In genomic region chr19:2540251-2540645, GRCh38 we compare ENCODE assay signal across 10 cellular contexts.
A peak's percentile ranks its signal among the peaks of the same experiment; 100 is the strongest.
DNase-seq lines count a peak whose midpoint lies in the region; ATAC-seq and TF ChIP-seq lines count a peak whose summit lies in the region.
"Had no signal": no experiment of that assay in that cellular context is flagged by ENCODE, and none has a peak within 500 bp of the region (broad histone marks: within the 10 kb centered on the region; RNA-seq: fewer than 3 reads in every experiment).

No MANE protein-coding gene starts in this region.

- H3K27me3 ChIP-seq in BJ (ENCODE audit: control insufficient read depth, insufficient read depth, low read length) (no peaks in the 10 kb centered on the region), adipocyte (replicated peaks; ENCODE audit: control insufficient read depth, insufficient read depth, low read length) (no peaks in the 10 kb centered on the region), iPS-18a (ENCODE audit: control insufficient read depth, insufficient read depth, low read length) (peaks cover 6% of the 10 kb centered on the region)

- peak overlapping the region; percentile 88 for H3K9ac ChIP-seq in adipocyte (ENCODE audit: low read length)
- H3K9ac ChIP-seq in iPS-18a (ENCODE audit: low read length) = no peak overlapping the region

- DNase-seq in BJ (ENCODE audit: low read depth) = no peak
- DNase-seq in adipocyte (ENCODE audit: low read depth) = no peak
- DNase-seq in retinal pigment epithelial cell (ENCODE audit: low read depth) = no peak
- DNase-seq in NCI-H446 treated with DMSO at 0.1 percent for 48 hours (lab: John Stamatoyannopoulos, UW) = no peak
- no peak for DNase-seq in AG20443 (ENCODE audit: low spot score)
- DNase-seq in DMS53 (lab: John Stamatoyannopoulos, UW) = no peak
- DNase-seq: activated CD4-positive, alpha-beta T cell treated with anti-CD3 and anti-CD28 coated beads for 48 hours; activated naive CD8-positive, alpha-beta T cell treated with anti-CD3 and anti-CD28 coated beads, Interleukin-2, amount 50 U/mL, for 24 hours had no signal

- H3K27ac ChIP-seq in iPS-18a (ENCODE audit: low read length) = peak overlapping the region; percentile 53

- H3K4me3 ChIP-seq in BJ (ENCODE audit: low read depth, low read length) (peak overlapping the region; percentile 25), adipocyte (ENCODE audit: low read length) (peak overlapping the region; percentile 64), iPS-18a (ENCODE audit: low read length) (peak overlapping the region; percentile 9), retinal pigment epithelial cell (ENCODE audit: low read length) (peak overlapping the region; percentile 12)

- ATAC-seq in GM21529 (IDR thresholded peaks at IDR 0.05; ENCODE audit: unreplicated experiment) = no peak
- ATAC-seq: activated naive CD8-positive, alpha-beta T cell treated with anti-CD3 and anti-CD28 coated beads, Interleukin-2, amount 50 U/mL, for 24 hours had no signal

- TF ChIP-seq CTCF in BJ (IDR thresholded peaks at IDR 0.05; ENCODE audit: insufficient read depth, low read depth, low read length) = no peak
- no peak for TF ChIP-seq CTCF in retinal pigment epithelial cell (conservative IDR thresholded peaks at IDR 0.05; ENCODE audit: low read depth, low read length)

- CTCF ChIA-PET in BJ (lab: Yijun Ruan, JAX) = interaction anchor here (0.6 to 2.6 kb wide), 6 partner anchors 11 to 97 kb away, joined by 3 to 16 read pairs (median 5); partner anchors contain the start of gene GADD45B

- H3K9me3 ChIP-seq in adipocyte (ENCODE audit: control insufficient read depth, low read length) = no peaks in the 10 kb centered on the region
- no peaks in the 10 kb centered on the region for H3K9me3 ChIP-seq in iPS-18a (ENCODE audit: control insufficient read depth, low read depth, low read length)

- H3K36me3 ChIP-seq in BJ (ENCODE audit: control insufficient read depth, insufficient read depth, low read length) (no peaks in the 10 kb centered on the region), adipocyte (ENCODE audit: control insufficient read depth, insufficient read depth, low read length, severe bottlenecking) (no peaks in the 10 kb centered on the region), iPS-18a (ENCODE audit: control insufficient read depth, low read depth, low read length) (no peaks in the 10 kb centered on the region)

- POLR2A ChIA-PET in BJ (lab: Charles Lee) = interaction anchor here (0.5 to 2.1 kb wide), 4 partner anchors 17 to 112 kb away, joined by 3 to 15 read pairs (median 4); partner anchors contain the start of gene GADD45B

- peaks cover 51% of the 10 kb centered on the region for H3K4me1 ChIP-seq in adipocyte (ENCODE audit: control insufficient read depth, insufficient read depth, low read length)
- H3K4me1 ChIP-seq in iPS-18a (ENCODE audit: control insufficient read depth, low read depth, low read length) = peaks cover 13% of the 10 kb centered on the region

Comparison
In these comparisons a context has a peak if more than half of its experiments do, and no peak if none do; other contexts are left out.
1. H3K4me3 ChIP-seq: peak in every context shown above with its lines; median percentile 64 in adipocyte; 25 in BJ; 12 in retinal pigment epithelial cell; 9 in iPS-18a.